Comparison of ENCODE assay signal across 1 cellular context in genomic region chr5:162209005-162209605, GRCh38.
TF ChIP-seq lines count a peak whose summit lies in the region.

No MANE protein-coding gene starts in this region.

TF ChIP-seq in H1, 55 proteins besides CTCF, POLR2A, EP300 and RAD21 (continued from another document):
- TF ChIP-seq, protein P1, sequence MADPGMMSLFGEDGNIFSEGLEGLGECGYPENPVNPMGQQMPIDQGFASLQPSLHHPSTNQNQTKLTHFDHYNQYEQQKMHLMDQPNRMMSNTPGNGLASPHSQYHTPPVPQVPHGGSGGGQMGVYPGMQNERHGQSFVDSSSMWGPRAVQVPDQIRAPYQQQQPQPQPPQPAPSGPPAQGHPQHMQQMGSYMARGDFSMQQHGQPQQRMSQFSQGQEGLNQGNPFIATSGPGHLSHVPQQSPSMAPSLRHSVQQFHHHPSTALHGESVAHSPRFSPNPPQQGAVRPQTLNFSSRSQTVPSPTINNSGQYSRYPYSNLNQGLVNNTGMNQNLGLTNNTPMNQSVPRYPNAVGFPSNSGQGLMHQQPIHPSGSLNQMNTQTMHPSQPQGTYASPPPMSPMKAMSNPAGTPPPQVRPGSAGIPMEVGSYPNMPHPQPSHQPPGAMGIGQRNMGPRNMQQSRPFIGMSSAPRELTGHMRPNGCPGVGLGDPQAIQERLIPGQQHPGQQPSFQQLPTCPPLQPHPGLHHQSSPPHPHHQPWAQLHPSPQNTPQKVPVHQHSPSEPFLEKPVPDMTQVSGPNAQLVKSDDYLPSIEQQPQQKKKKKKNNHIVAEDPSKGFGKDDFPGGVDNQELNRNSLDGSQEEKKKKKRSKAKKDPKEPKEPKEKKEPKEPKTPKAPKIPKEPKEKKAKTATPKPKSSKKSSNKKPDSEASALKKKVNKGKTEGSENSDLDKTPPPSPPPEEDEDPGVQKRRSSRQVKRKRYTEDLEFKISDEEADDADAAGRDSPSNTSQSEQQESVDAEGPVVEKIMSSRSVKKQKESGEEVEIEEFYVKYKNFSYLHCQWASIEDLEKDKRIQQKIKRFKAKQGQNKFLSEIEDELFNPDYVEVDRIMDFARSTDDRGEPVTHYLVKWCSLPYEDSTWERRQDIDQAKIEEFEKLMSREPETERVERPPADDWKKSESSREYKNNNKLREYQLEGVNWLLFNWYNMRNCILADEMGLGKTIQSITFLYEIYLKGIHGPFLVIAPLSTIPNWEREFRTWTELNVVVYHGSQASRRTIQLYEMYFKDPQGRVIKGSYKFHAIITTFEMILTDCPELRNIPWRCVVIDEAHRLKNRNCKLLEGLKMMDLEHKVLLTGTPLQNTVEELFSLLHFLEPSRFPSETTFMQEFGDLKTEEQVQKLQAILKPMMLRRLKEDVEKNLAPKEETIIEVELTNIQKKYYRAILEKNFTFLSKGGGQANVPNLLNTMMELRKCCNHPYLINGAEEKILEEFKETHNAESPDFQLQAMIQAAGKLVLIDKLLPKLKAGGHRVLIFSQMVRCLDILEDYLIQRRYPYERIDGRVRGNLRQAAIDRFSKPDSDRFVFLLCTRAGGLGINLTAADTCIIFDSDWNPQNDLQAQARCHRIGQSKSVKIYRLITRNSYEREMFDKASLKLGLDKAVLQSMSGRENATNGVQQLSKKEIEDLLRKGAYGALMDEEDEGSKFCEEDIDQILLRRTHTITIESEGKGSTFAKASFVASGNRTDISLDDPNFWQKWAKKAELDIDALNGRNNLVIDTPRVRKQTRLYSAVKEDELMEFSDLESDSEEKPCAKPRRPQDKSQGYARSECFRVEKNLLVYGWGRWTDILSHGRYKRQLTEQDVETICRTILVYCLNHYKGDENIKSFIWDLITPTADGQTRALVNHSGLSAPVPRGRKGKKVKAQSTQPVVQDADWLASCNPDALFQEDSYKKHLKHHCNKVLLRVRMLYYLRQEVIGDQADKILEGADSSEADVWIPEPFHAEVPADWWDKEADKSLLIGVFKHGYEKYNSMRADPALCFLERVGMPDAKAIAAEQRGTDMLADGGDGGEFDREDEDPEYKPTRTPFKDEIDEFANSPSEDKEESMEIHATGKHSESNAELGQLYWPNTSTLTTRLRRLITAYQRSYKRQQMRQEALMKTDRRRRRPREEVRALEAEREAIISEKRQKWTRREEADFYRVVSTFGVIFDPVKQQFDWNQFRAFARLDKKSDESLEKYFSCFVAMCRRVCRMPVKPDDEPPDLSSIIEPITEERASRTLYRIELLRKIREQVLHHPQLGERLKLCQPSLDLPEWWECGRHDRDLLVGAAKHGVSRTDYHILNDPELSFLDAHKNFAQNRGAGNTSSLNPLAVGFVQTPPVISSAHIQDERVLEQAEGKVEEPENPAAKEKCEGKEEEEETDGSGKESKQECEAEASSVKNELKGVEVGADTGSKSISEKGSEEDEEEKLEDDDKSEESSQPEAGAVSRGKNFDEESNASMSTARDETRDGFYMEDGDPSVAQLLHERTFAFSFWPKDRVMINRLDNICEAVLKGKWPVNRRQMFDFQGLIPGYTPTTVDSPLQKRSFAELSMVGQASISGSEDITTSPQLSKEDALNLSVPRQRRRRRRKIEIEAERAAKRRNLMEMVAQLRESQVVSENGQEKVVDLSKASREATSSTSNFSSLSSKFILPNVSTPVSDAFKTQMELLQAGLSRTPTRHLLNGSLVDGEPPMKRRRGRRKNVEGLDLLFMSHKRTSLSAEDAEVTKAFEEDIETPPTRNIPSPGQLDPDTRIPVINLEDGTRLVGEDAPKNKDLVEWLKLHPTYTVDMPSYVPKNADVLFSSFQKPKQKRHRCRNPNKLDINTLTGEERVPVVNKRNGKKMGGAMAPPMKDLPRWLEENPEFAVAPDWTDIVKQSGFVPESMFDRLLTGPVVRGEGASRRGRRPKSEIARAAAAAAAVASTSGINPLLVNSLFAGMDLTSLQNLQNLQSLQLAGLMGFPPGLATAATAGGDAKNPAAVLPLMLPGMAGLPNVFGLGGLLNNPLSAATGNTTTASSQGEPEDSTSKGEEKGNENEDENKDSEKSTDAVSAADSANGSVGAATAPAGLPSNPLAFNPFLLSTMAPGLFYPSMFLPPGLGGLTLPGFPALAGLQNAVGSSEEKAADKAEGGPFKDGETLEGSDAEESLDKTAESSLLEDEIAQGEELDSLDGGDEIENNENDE (IDR thresholded peaks at IDR 0.05; ENCODE audit: insufficient replicate concordance, low read length) = no peak
- TF ChIP-seq SAP30 (IDR thresholded peaks at IDR 0.05; ENCODE audit: insufficient read depth, insufficient replicate concordance, low read length) (no peak), CHD2 (IDR thresholded peaks at IDR 0.05; ENCODE audit: low read length) (no peak), SP4 (IDR thresholded peaks at IDR 0.05; ENCODE audit: low read length) (no peak)
